Comparison of ENCODE assay signal across 15 cellular contexts in genomic region chr10:125008689-125009579, GRCh38.
DNase-seq lines count a peak whose midpoint lies in the region; ATAC-seq and TF ChIP-seq lines count a peak whose summit lies in the region.
"Had no signal": no experiment of that assay in that cellular context is flagged by ENCODE, and none has a peak within 500 bp of the region (broad histone marks: within the 10 kb centered on the region; RNA-seq: fewer than 3 reads in every experiment).

No MANE protein-coding gene starts in this region.

- ATAC-seq in GM21786 (IDR thresholded peaks at IDR 0.05; ENCODE audit: unreplicated experiment): no peak
- ATAC-seq in GM21367 (IDR thresholded peaks at IDR 0.05; ENCODE audit: unreplicated experiment): no peak
- ATAC-seq: activated CD4-positive, CD25-positive, alpha-beta regulatory T cell treated with anti-CD3 and anti-CD28 coated beads, Interleukin-2, amount 50 U/mL, for 24 hours had no signal

- intact Hi-C loops in dorsolateral prefrontal cortex (cut with DNase I): no loop called here
- intact Hi-C loops in spleen (cut with DNase I; ENCODE audit: low total_unique reads): no loop called here

- H3K23ac ChIP-seq in mesendoderm (ENCODE audit: low read length): no peak overlapping the region
- no peak overlapping the region for H3K23ac ChIP-seq in trophoblast cell (ENCODE audit: low read length)

- H3K4me3 ChIP-seq in HUES48 (ENCODE audit: low read depth, low read length): no peak overlapping the region
- no peak overlapping the region for H3K4me3 ChIP-seq in dorsolateral prefrontal cortex
- no peak overlapping the region for H3K4me3 ChIP-seq in mesendoderm (ENCODE audit: low read length)
- H3K4me3 ChIP-seq in spleen: no peak overlapping the region
- H3K4me3 ChIP-seq in trophoblast cell (ENCODE audit: low read depth, low read length): no peak overlapping the region
- H3K4me3 ChIP-seq: HAP-1 had no signal

- no peak overlapping the region for H3K4me2 ChIP-seq in mesendoderm (ENCODE audit: low read length)
- no peak overlapping the region for H3K4me2 ChIP-seq in trophoblast cell (ENCODE audit: low read length)

- peak overlapping the region; percentile 13 for H3K27ac ChIP-seq in HUES48 (ENCODE audit: low read depth, low read length)
- peak overlapping the region in 47 of 59 donors; percentile 6 to 97 (median 68) for H3K27ac ChIP-seq in dorsolateral prefrontal cortex
- H3K27ac ChIP-seq in mesendoderm (ENCODE audit: low read depth, low read length): no peak overlapping the region
- no peak overlapping the region for H3K27ac ChIP-seq in spleen
- H3K27ac ChIP-seq in trophoblast cell (ENCODE audit: low read depth, low read length): no peak overlapping the region
- H3K27ac ChIP-seq: HL-60 had no signal

- WGBS in mesendoderm (ENCODE audit: extremely low coverage, insufficient coverage, low lambda C conversion rate): no CpG with 5 or more reads among the region's 22 CpGs
- WGBS in spleen, 5 donors: 88 to 93% (median 89%) methylated on average over 22 of the region's 22 CpGs
- WGBS in trophoblast cell (ENCODE audit: extremely low coverage, insufficient coverage, insufficient read length): no CpG with 5 or more reads among the region's 22 CpGs

- H4K12ac ChIP-seq in trophoblast cell (ENCODE audit: low read depth, low read length): no peak overlapping the region

- H3K9ac ChIP-seq in HUES48 (ENCODE audit: low read depth, low read length) (no peak overlapping the region), mesendoderm (ENCODE audit: low read length) (no peak overlapping the region), trophoblast cell (ENCODE audit: low read length) (no peak overlapping the region)

- H2BK12ac ChIP-seq in trophoblast cell (ENCODE audit: low read length): no peak overlapping the region

- H2BK120ac ChIP-seq in mesendoderm (ENCODE audit: low read depth, low read length) (no peak overlapping the region), trophoblast cell (ENCODE audit: insufficient read depth, low read length, poor library complexity) (no peak overlapping the region)

- H3K18ac ChIP-seq in mesendoderm (ENCODE audit: low read length): no peak overlapping the region
- H3K18ac ChIP-seq in trophoblast cell (ENCODE audit: low read length): no peak overlapping the region

- H3K9me3 ChIP-seq in HUES48 (ENCODE audit: control insufficient read depth, insufficient read depth, low read length) (no peaks in the 10 kb centered on the region), spleen (no peaks in the 10 kb centered on the region), trophoblast cell (ENCODE audit: insufficient read depth, low read depth, low read length) (peaks cover 4% of the 10 kb centered on the region)
- H3K9me3 ChIP-seq: HAP-1 had no signal

- TF ChIP-seq CTCF in dorsolateral prefrontal cortex (IDR thresholded peaks at IDR 0.05 in 54 of 56, conservative IDR thresholded peaks at IDR 0.05 in 2 of 56; ENCODE audit: low read depth in 1 of 56, partially characterized antibody in 56 of 56) (no peak), spleen (IDR thresholded peaks at IDR 0.05 in 8 of 11, conservative IDR thresholded peaks at IDR 0.05 in 3 of 11) (no peak)

- H4K91ac ChIP-seq in trophoblast cell (ENCODE audit: low read depth, low read length): no peak overlapping the region

- no peak for TF ChIP-seq POLR2A in spleen (IDR thresholded peaks at IDR 0.05)

- H3K14ac ChIP-seq in trophoblast cell (ENCODE audit: low read length): no peak overlapping the region

- H2AK5ac ChIP-seq in mesendoderm (ENCODE audit: low read length): no peak overlapping the region
- H2AK5ac ChIP-seq in trophoblast cell (ENCODE audit: low read length): no peak overlapping the region

- H3K56ac ChIP-seq in mesendoderm (ENCODE audit: low read length): peak overlapping the region; percentile 30

- H3K4me1 ChIP-seq in HUES48 (ENCODE audit: control insufficient read depth, insufficient read depth, low read length) (peaks cover 16% of the 10 kb centered on the region), mesendoderm (ENCODE audit: control insufficient read depth, low read depth, low read length) (peaks cover 5% of the 10 kb centered on the region), spleen (peaks cover 0 to 45% (median 20%) of the 10 kb centered on the region in 6 donors), trophoblast cell (ENCODE audit: control insufficient read depth in 1 of 2, insufficient read depth in 2 of 2, low read length in 2 of 2) (peaks cover 5 to 7% of the 10 kb centered on the region in 2 experiments)
- H3K4me1 ChIP-seq: HAP-1 had no signal

- no peak overlapping the region for H4K5ac ChIP-seq in mesendoderm (ENCODE audit: low read length)

- H2AFZ ChIP-seq in trophoblast cell (ENCODE audit: insufficient read depth, low read length, poor library complexity): no peak overlapping the region

- no peak overlapping the region for H2BK15ac ChIP-seq in mesendoderm (replicated peaks; ENCODE audit: low read depth)

- DNase-seq in dorsolateral prefrontal cortex (peak in 4 of 10 donors; percentile 13 to 29 (median 22)), mesendoderm (peak; percentile 45), spleen (peak; percentile 58), NCI-H345 (lab: John Stamatoyannopoulos, UW) (no peak), trophoblast cell (no peak)
- DNase-seq: CD4-positive, alpha-beta T cell; dermis blood vessel endothelial cell; GF-D8; OCI-M1 had no signal

- H3K36me3 ChIP-seq in HUES48 (ENCODE audit: control insufficient read depth, insufficient read depth, low read length) (peaks cover 65% of the 10 kb centered on the region), mesendoderm (ENCODE audit: control insufficient read depth, insufficient read depth, low read length) (peaks cover 5% of the 10 kb centered on the region), spleen (peaks cover 0 to 55% (median 0%) of the 10 kb centered on the region in 6 donors), trophoblast cell (ENCODE audit: control insufficient read depth in 1 of 2, insufficient read depth in 2 of 2, low read length in 2 of 2) (peaks cover 30 to 32% of the 10 kb centered on the region in 2 experiments)
- H3K36me3 ChIP-seq: HAP-1 had no signal

- H3K79me2 ChIP-seq in mesendoderm (ENCODE audit: control insufficient read depth, insufficient read depth, low read length): peaks cover 78% of the 10 kb centered on the region
- H3K79me2 ChIP-seq in trophoblast cell (ENCODE audit: control insufficient read depth, insufficient read depth, low read length, poor library complexity): no peaks in the 10 kb centered on the region

- H4K8ac ChIP-seq in mesendoderm (ENCODE audit: low read depth, low read length) (no peak overlapping the region), trophoblast cell (ENCODE audit: low read depth, low read length) (no peak overlapping the region)

- H2BK5ac ChIP-seq in mesendoderm (ENCODE audit: low read length): no peak overlapping the region
- H2BK5ac ChIP-seq in trophoblast cell (ENCODE audit: low read depth, low read length, poor library complexity): no peak overlapping the region

- no peak overlapping the region for H3K4ac ChIP-seq in mesendoderm (ENCODE audit: low read depth, low read length)
- H3K4ac ChIP-seq in trophoblast cell (ENCODE audit: low read depth, low read length): no peak overlapping the region

- H3K27me3 ChIP-seq in HUES48 (ENCODE audit: control insufficient read depth, insufficient read depth, low read length) (no peaks in the 10 kb centered on the region), dorsolateral prefrontal cortex (no peaks in the 10 kb centered on the region), mesendoderm (ENCODE audit: insufficient read depth, low read length, poor library complexity) (no peaks in the 10 kb centered on the region), spleen (replicated peaks in 1 of 7) (no peaks in the 10 kb centered on the region), trophoblast cell (ENCODE audit: insufficient read depth, low read length) (no peaks in the 10 kb centered on the region)

- H3K79me1 ChIP-seq in mesendoderm (ENCODE audit: low read length): peaks cover 48% of the 10 kb centered on the region
- H3K79me1 ChIP-seq in trophoblast cell (ENCODE audit: low read length): no peaks in the 10 kb centered on the region

Comparison
In these comparisons a context has a peak if more than half of its experiments do, and no peak if none do; other contexts are left out.
1. H3K27ac ChIP-seq: peak in HUES48 (single experiment) and dorsolateral prefrontal cortex (47 of 59); none in mesendoderm (single experiment), spleen (0 of 8) and trophoblast cell (single experiment).
2. DNase-seq: peak in mesendoderm (single experiment) and spleen (single experiment); none in NCI-H345 (single experiment) and trophoblast cell (0 of 2).